Comparison of ENCODE assay signal across 8 cellular contexts in the genomic region with DNA sequence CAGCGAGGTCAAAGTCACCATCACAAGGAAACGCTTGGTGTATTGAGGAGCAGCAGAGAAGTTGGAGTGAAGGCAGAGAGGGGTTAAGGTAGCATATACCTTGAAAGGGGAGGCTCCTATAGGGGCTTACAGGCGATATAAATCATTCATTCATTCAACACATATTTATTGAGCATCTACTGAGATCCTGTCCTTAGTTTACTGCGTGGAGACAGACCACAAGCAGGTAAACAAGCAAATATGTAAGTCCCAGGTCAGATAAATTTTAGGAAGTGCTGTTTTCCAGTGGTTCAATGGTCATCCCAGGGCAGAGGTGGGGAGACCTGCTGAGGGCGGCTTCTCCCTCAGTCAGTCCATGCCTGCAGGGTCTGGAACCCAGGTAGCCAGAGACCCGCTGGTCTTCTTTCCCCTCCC. TPM values are rescaled to one million over a fixed set of nuclear protein-coding genes. Genes with fewer than 3 reads are reported as not detected.
DNase-seq lines count a peak whose midpoint lies in the region; ATAC-seq and TF ChIP-seq lines count a peak whose summit lies in the region.
"Had no signal": no experiment of that assay in that cellular context is flagged by ENCODE, and none has a peak within 500 bp of the region (broad histone marks: within the 10 kb centered on the region; RNA-seq: fewer than 3 reads in every experiment).

No MANE protein-coding gene starts in this region.

- H3K27me3 Mint-ChIP-seq in activated B cell treated with CpG ODN at 0.5 μM for 24 hours, result peaks cover 2% of the 10 kb centered on the region
- peaks cover 27% of the 10 kb centered on the region for H3K27me3 Mint-ChIP-seq in stimulated activated memory B cell treated with anti-CD40 and anti-IgM and Interleukin-4, amounts not matched to agents 10 μg/mL and 1 μg/mL and 100 μg/mL, for 72 hours

- H3K9ac ChIP-seq in iPS-18a (ENCODE audit: low read length), result peak overlapping the region; percentile 58

- H3K4me3 ChIP-seq in HFF-Myc (replicated peaks; ENCODE audit: low read depth, low read length), result peak overlapping the region; percentile 59
- peak overlapping the region; percentile 66 for H3K4me3 ChIP-seq in iPS-18a (ENCODE audit: low read length)

- ATAC-seq in activated B cell treated with CpG ODN at 0.5 μM for 24 hours (ENCODE audit: low read depth), result no peak
- ATAC-seq in stimulated activated memory B cell treated with anti-CD40 and anti-IgM and Interleukin-4, amounts not matched to agents 10 μg/mL and 1 μg/mL and 100 μg/mL, for 72 hours, result no peak
- ATAC-seq in GM19467 (IDR thresholded peaks at IDR 0.05; ENCODE audit: unreplicated experiment), result no peak

- peaks cover 1% of the 10 kb centered on the region for H3K36me3 Mint-ChIP-seq in activated B cell treated with CpG ODN at 0.5 μM for 24 hours (ENCODE audit: low read depth)
- no peaks in the 10 kb centered on the region for H3K36me3 Mint-ChIP-seq in stimulated activated memory B cell treated with anti-CD40 and anti-IgM and Interleukin-4, amounts not matched to agents 10 μg/mL and 1 μg/mL and 100 μg/mL, for 72 hours

- H3K4me3 Mint-ChIP-seq in activated B cell treated with CpG ODN at 0.5 μM for 24 hours, result peak overlapping the region; percentile 81
- peak overlapping the region; percentile 85 for H3K4me3 Mint-ChIP-seq in stimulated activated memory B cell treated with anti-CD40 and anti-IgM and Interleukin-4, amounts not matched to agents 10 μg/mL and 1 μg/mL and 100 μg/mL, for 72 hours

- no peak for TF ChIP-seq CTCF in HFF-Myc (IDR thresholded peaks at IDR 0.05; ENCODE audit: low read depth, low read length, missing control alignments)
- TF ChIP-seq CTCF in activated B cell treated with CpG ODN at 0.5 μM for 24 hours (IDR thresholded peaks at IDR 0.05), result no peak

- H3K27me3 ChIP-seq in iPS-18a (ENCODE audit: control insufficient read depth, insufficient read depth, low read length), result no peaks in the 10 kb centered on the region

- H3K9me3 Mint-ChIP-seq in activated B cell treated with CpG ODN at 0.5 μM for 24 hours, result no peaks in the 10 kb centered on the region
- H3K9me3 Mint-ChIP-seq in stimulated activated memory B cell treated with anti-CD40 and anti-IgM and Interleukin-4, amounts not matched to agents 10 μg/mL and 1 μg/mL and 100 μg/mL, for 72 hours, result no peaks in the 10 kb centered on the region

- H3K9me3 ChIP-seq in iPS-18a (ENCODE audit: control insufficient read depth, low read depth, low read length), result no peaks in the 10 kb centered on the region

- DNase-seq in HFF-Myc (ENCODE audit: extremely low read depth, low read depth), result no peak
- DNase-seq in activated B cell treated with CpG ODN at 0.5 μM for 24 hours, result no peak
- no peak for DNase-seq in dedifferentiated amniotic fluid mesenchymal stem cell (ENCODE audit: extremely low spot score)
- no peak for DNase-seq in NOMO-1 (lab: John Stamatoyannopoulos, UW; ENCODE audit: unreplicated experiment in 2 of 2)
- DNase-seq: amniotic stem cell had no signal

- H3K4me1 Mint-ChIP-seq in activated B cell treated with CpG ODN at 0.5 μM for 24 hours, result peaks cover 17% of the 10 kb centered on the region
- H3K4me1 Mint-ChIP-seq in stimulated activated memory B cell treated with anti-CD40 and anti-IgM and Interleukin-4, amounts not matched to agents 10 μg/mL and 1 μg/mL and 100 μg/mL, for 72 hours, result peaks cover 23% of the 10 kb centered on the region

- CTCF ChIA-PET in activated B cell treated with CpG ODN at 0.5 μM for 24 hours (lab: Charles Lee), result no interaction called here

- H3K4me1 ChIP-seq in iPS-18a (ENCODE audit: control insufficient read depth, low read depth, low read length), result peaks cover 24% of the 10 kb centered on the region

- POLR2A ChIA-PET in activated B cell treated with CpG ODN at 0.5 μM for 24 hours (lab: Charles Lee), result no interaction called here

- intact Hi-C loops in activated B cell treated with CpG ODN at 0.5 μM for 24 hours (cut with micrococcal nuclease), result no loop called here

- H3K27ac ChIP-seq in iPS-18a (ENCODE audit: low read length), result peak overlapping the region; percentile 12

- peaks cover 14% of the 10 kb centered on the region for H3K36me3 ChIP-seq in iPS-18a (ENCODE audit: control insufficient read depth, low read depth, low read length)

- H3K27ac Mint-ChIP-seq in activated B cell treated with CpG ODN at 0.5 μM for 24 hours, result no peak overlapping the region
- H3K27ac Mint-ChIP-seq in stimulated activated memory B cell treated with anti-CD40 and anti-IgM and Interleukin-4, amounts not matched to agents 10 μg/mL and 1 μg/mL and 100 μg/mL, for 72 hours, result peak overlapping the region; percentile 68

RNA-seq across cellular contexts. Expression of a gene that starts 0.8 kb away (rescaled TPM):
- total RNA-seq in activated B cell treated with CpG ODN at 0.5 μM for 24 hours, result 0.20 and 0.32 TPM in 2 replicates

RNA-seq across cellular contexts. Expression of a gene that starts 18.2 kb away (rescaled TPM):
- 35.5 and 37.9 TPM in 2 replicates for total RNA-seq in activated B cell treated with CpG ODN at 0.5 μM for 24 hours

RNA-seq across cellular contexts. Expression of a gene that starts 58.3 kb away (rescaled TPM):
- 97.4 and 98.1 TPM in 2 replicates for total RNA-seq in activated B cell treated with CpG ODN at 0.5 μM for 24 hours
